In genomic region chr15:42964476-42964875, GRCh38 we compare ENCODE assay signal across 23 cellular contexts.
"Had no signal": no experiment of that assay in that cellular context is flagged by ENCODE, and none has a peak within 500 bp of the region (broad histone marks: within the 10 kb centered on the region; RNA-seq: fewer than 3 reads in every experiment).

No MANE protein-coding gene starts in this region.

- H3K4me3 Mint-ChIP-seq: dendritic cell treated with granulocyte-macrophage colony-stimulating factor and Interleukin-4, amounts not matched to agents 40 ng/mL and 50 ng/mL, for 4 days; effector memory CD8-positive, alpha-beta T cell; endodermal cell; immature natural killer cell; naive B cell had no signal

- H3K36me3 ChIP-seq: colonic mucosa had no signal

- H3K27ac ChIP-seq: colonic mucosa, esophagus muscularis mucosa, foreskin keratinocyte, gastroesophageal sphincter, heart left ventricle, hepatocyte, left lung, lower lobe of right lung had no signal

- H3K4me3 ChIP-seq: colonic mucosa, esophagus muscularis mucosa, gastroesophageal sphincter, heart left ventricle, hepatocyte, left lung, lower lobe of right lung had no signal

- H3K27me3 Mint-ChIP-seq: dendritic cell treated with granulocyte-macrophage colony-stimulating factor and Interleukin-4, amounts not matched to agents 40 ng/mL and 50 ng/mL, for 4 days; effector memory CD8-positive, alpha-beta T cell; naive B cell had no signal

- H3K4me1 ChIP-seq: colonic mucosa, esophagus muscularis mucosa, foreskin keratinocyte, gastroesophageal sphincter, heart left ventricle, left lung, lower lobe of right lung had no signal

- H3K4me1 Mint-ChIP-seq: endodermal cell, immature natural killer cell had no signal

- H3K9me3 Mint-ChIP-seq: dendritic cell treated with granulocyte-macrophage colony-stimulating factor and Interleukin-4, amounts not matched to agents 40 ng/mL and 50 ng/mL, for 4 days; effector memory CD8-positive, alpha-beta T cell; immature natural killer cell had no signal

- H3K9me3 ChIP-seq: colonic mucosa, esophagus muscularis mucosa, gastroesophageal sphincter, left lung, lower lobe of right lung had no signal

- ATAC-seq: effector memory CD8-positive, alpha-beta T cell; foreskin keratinocyte; gastroesophageal sphincter; heart left ventricle; left colon; left lung; left ventricle myocardium superior; lower lobe of right lung had no signal

- H3K27ac Mint-ChIP-seq: dendritic cell treated with granulocyte-macrophage colony-stimulating factor and Interleukin-4, amounts not matched to agents 40 ng/mL and 50 ng/mL, for 4 days; effector memory CD8-positive, alpha-beta T cell; endodermal cell; immature natural killer cell had no signal

- DNase-seq: colonic mucosa; cortex of kidney; effector CD8-positive, alpha-beta T cell; effector memory CD8-positive, alpha-beta T cell; endodermal cell; foreskin keratinocyte; heart left ventricle; hypothalamus; immature natural killer cell; islet precursor cell; kidney; kidney glomerular epithelial cell; left colon; left lung; left ventricle myocardium superior; lower lobe of right lung; mesenchymal stem cell; midbrain; naive B cell had no signal
